Comparison of ENCODE assay signal across 9 cellular contexts in genomic region chr17:57663326-57664070, GRCh38.
A peak's percentile ranks its signal among the peaks of the same experiment; 100 is the strongest.
DNase-seq lines count a peak whose midpoint lies in the region; ATAC-seq and TF ChIP-seq lines count a peak whose summit lies in the region.
"Had no signal": no experiment of that assay in that cellular context is flagged by ENCODE, and none has a peak within 500 bp of the region (broad histone marks: within the 10 kb centered on the region; RNA-seq: fewer than 3 reads in every experiment).

No MANE protein-coding gene starts in this region.

- peak; percentile 12 for DNase-seq in GM23248
- peak in 1 of 2 experiments; percentile 24 for DNase-seq in SJCRH30
- peak; percentile 15 for DNase-seq in fibroblast of villous mesenchyme (ENCODE audit: low read depth)
- DNase-seq in retinal pigment epithelial cell (ENCODE audit: low read depth) = peak; percentile 29
- no peak for DNase-seq in stimulated activated naive B cell treated with anti-CD40 and anti-IgM and Interleukin-4, amounts not matched to agents 10 μg/mL and 1 μg/mL and 100 μg/mL, for 72 hours
- DNase-seq in activated T-cell treated with anti-CD3 and anti-CD28 coated beads, Interleukin-2, amount 50 U/mL, for 72 hours = no peak
- DNase-seq in activated CD8-positive, alpha-beta memory T cell treated with anti-CD3 and anti-CD28 coated beads, Interleukin-2, amount 10 ng/mL, durations not matched to agents 7 days and 5 days = no peak
- DNase-seq: activated CD8-positive, alpha-beta memory T cell treated with anti-CD3 and anti-CD28 coated beads for 24 hours had no signal

- H3K27ac ChIP-seq in GM23248 (peak overlapping the region; percentile 94), SJCRH30 (peak overlapping the region; percentile 85)

- H3K9ac ChIP-seq in GM23248 = peak overlapping the region; percentile 84

- TF ChIP-seq CTCF in fibroblast of villous mesenchyme (IDR thresholded peaks at IDR 0.05; ENCODE audit: insufficient read depth, low read depth, low read length) (no peak), retinal pigment epithelial cell (conservative IDR thresholded peaks at IDR 0.05; ENCODE audit: low read depth, low read length) (no peak)

- CTCF ChIA-PET in activated CD8-positive, alpha-beta memory T cell treated with anti-CD3 and anti-CD28 coated beads, Interleukin-2, amount 10 ng/mL, durations not matched to agents 7 days and 5 days (lab: Charles Lee) = interaction anchor here (2.1 to 6.7 kb wide), 2 partner anchors 8 to 420 kb away, joined by 5 to 34 read pairs; no protein-coding TSS in a partner anchor

- 59 to 64% methylated on average over 14 of the region's 14 CpGs for WGBS in GM23248 (ENCODE audit: low coverage in 1 of 2, low lambda C conversion rate in 2 of 2, missing lambda C conversion rate in 2 of 2), 2 experiments

- H3K27me3 ChIP-seq in GM23248 (replicated peaks; ENCODE audit: insufficient read depth) = no peaks in the 10 kb centered on the region
- H3K27me3 ChIP-seq in SJCRH30 = no peaks in the 10 kb centered on the region

- H3K36me3 Mint-ChIP-seq in stimulated activated naive B cell treated with anti-CD40 and anti-IgM and Interleukin-4, amounts not matched to agents 10 μg/mL and 1 μg/mL and 100 μg/mL, for 72 hours = peaks cover 26 to 41% of the 10 kb centered on the region in 2 donors
- no peaks in the 10 kb centered on the region for H3K36me3 Mint-ChIP-seq in activated T-cell treated with anti-CD3 and anti-CD28 coated beads, Interleukin-2, amount 50 U/mL, for 72 hours (ENCODE audit: insufficient read depth in 2 of 2)
- no peaks in the 10 kb centered on the region for H3K36me3 Mint-ChIP-seq in activated CD8-positive, alpha-beta memory T cell treated with anti-CD3 and anti-CD28 coated beads, Interleukin-2, amount 10 ng/mL, durations not matched to agents 7 days and 5 days

- no peak for ATAC-seq in stimulated activated naive B cell treated with anti-CD40 and anti-IgM and Interleukin-4, amounts not matched to agents 10 μg/mL and 1 μg/mL and 100 μg/mL, for 72 hours (replicated peaks)
- no peak for ATAC-seq in activated T-cell treated with anti-CD3 and anti-CD28 coated beads, Interleukin-2, amount 50 U/mL, for 72 hours (replicated peaks in 1 of 2)
- no peak for ATAC-seq in GM21390 (IDR thresholded peaks at IDR 0.05; ENCODE audit: unreplicated experiment)
- ATAC-seq in activated CD8-positive, alpha-beta memory T cell treated with anti-CD3 and anti-CD28 coated beads, Interleukin-2, amount 10 ng/mL, durations not matched to agents 7 days and 5 days = no peak

- no peaks in the 10 kb centered on the region for H4K20me1 ChIP-seq in GM23248 (ENCODE audit: insufficient read depth)

- no peak overlapping the region for H3K4me3 Mint-ChIP-seq in stimulated activated naive B cell treated with anti-CD40 and anti-IgM and Interleukin-4, amounts not matched to agents 10 μg/mL and 1 μg/mL and 100 μg/mL, for 72 hours
- no peak overlapping the region for H3K4me3 Mint-ChIP-seq in activated T-cell treated with anti-CD3 and anti-CD28 coated beads, Interleukin-2, amount 50 U/mL, for 72 hours
- H3K4me3 Mint-ChIP-seq in activated CD8-positive, alpha-beta memory T cell treated with anti-CD3 and anti-CD28 coated beads, Interleukin-2, amount 10 ng/mL, durations not matched to agents 7 days and 5 days = no peak overlapping the region

- no peak overlapping the region for H3K27ac Mint-ChIP-seq in stimulated activated naive B cell treated with anti-CD40 and anti-IgM and Interleukin-4, amounts not matched to agents 10 μg/mL and 1 μg/mL and 100 μg/mL, for 72 hours
- H3K27ac Mint-ChIP-seq in activated T-cell treated with anti-CD3 and anti-CD28 coated beads, Interleukin-2, amount 50 U/mL, for 72 hours = no peak overlapping the region
- H3K27ac Mint-ChIP-seq in activated CD8-positive, alpha-beta memory T cell treated with anti-CD3 and anti-CD28 coated beads, Interleukin-2, amount 10 ng/mL, durations not matched to agents 7 days and 5 days = no peak overlapping the region

- peak overlapping the region; percentile 60 for H3K4me2 ChIP-seq in GM23248 (ENCODE audit: unreplicated experiment)

- H3K9me3 ChIP-seq in GM23248 (ENCODE audit: low read depth) = no peaks in the 10 kb centered on the region
- no peaks in the 10 kb centered on the region for H3K9me3 ChIP-seq in SJCRH30 (replicated peaks)

- peak overlapping the region; percentile 79 for H2AFZ ChIP-seq in GM23248

- H3K9me2 ChIP-seq in GM23248 (ENCODE audit: insufficient read depth) = no peaks in the 10 kb centered on the region

- peaks cover 0 to 2% of the 10 kb centered on the region in 2 donors for H3K9me3 Mint-ChIP-seq in stimulated activated naive B cell treated with anti-CD40 and anti-IgM and Interleukin-4, amounts not matched to agents 10 μg/mL and 1 μg/mL and 100 μg/mL, for 72 hours
- no peaks in the 10 kb centered on the region for H3K9me3 Mint-ChIP-seq in activated T-cell treated with anti-CD3 and anti-CD28 coated beads, Interleukin-2, amount 50 U/mL, for 72 hours
- H3K9me3 Mint-ChIP-seq in activated CD8-positive, alpha-beta memory T cell treated with anti-CD3 and anti-CD28 coated beads, Interleukin-2, amount 10 ng/mL, durations not matched to agents 7 days and 5 days (ENCODE audit: low read depth) = no peaks in the 10 kb centered on the region

- H3K36me3 ChIP-seq in GM23248 (ENCODE audit: low read depth) = no peaks in the 10 kb centered on the region
- H3K36me3 ChIP-seq in SJCRH30 = no peaks in the 10 kb centered on the region

- peak overlapping the region; percentile 61 for H3K4me3 ChIP-seq in GM23248
- peak overlapping the region; percentile 38 for H3K4me3 ChIP-seq in SJCRH30
- no peak overlapping the region for H3K4me3 ChIP-seq in fibroblast of villous mesenchyme (ENCODE audit: low read depth, low read length)
- peak overlapping the region; percentile 39 for H3K4me3 ChIP-seq in retinal pigment epithelial cell (ENCODE audit: low read length)

- peaks cover 18% of the 10 kb centered on the region for H3K4me1 ChIP-seq in GM23248 (ENCODE audit: insufficient read depth)
- H3K4me1 ChIP-seq in SJCRH30 = peaks cover 25% of the 10 kb centered on the region

- peaks cover 10% of the 10 kb centered on the region for H3F3A ChIP-seq in GM23248 (ENCODE audit: insufficient read depth)

- H3K4me1 Mint-ChIP-seq in stimulated activated naive B cell treated with anti-CD40 and anti-IgM and Interleukin-4, amounts not matched to agents 10 μg/mL and 1 μg/mL and 100 μg/mL, for 72 hours = peaks cover 29 to 45% of the 10 kb centered on the region in 2 donors
- H3K4me1 Mint-ChIP-seq in activated T-cell treated with anti-CD3 and anti-CD28 coated beads, Interleukin-2, amount 50 U/mL, for 72 hours (ENCODE audit: low read depth) = peaks cover 5% of the 10 kb centered on the region
- H3K4me1 Mint-ChIP-seq in activated CD8-positive, alpha-beta memory T cell treated with anti-CD3 and anti-CD28 coated beads, Interleukin-2, amount 10 ng/mL, durations not matched to agents 7 days and 5 days = peaks cover 11% of the 10 kb centered on the region

- H3K79me2 ChIP-seq in GM23248 (ENCODE audit: insufficient read depth) = no peaks in the 10 kb centered on the region

- H3K27me3 Mint-ChIP-seq in stimulated activated naive B cell treated with anti-CD40 and anti-IgM and Interleukin-4, amounts not matched to agents 10 μg/mL and 1 μg/mL and 100 μg/mL, for 72 hours = no peaks in the 10 kb centered on the region
- H3K27me3 Mint-ChIP-seq in activated T-cell treated with anti-CD3 and anti-CD28 coated beads, Interleukin-2, amount 50 U/mL, for 72 hours (ENCODE audit: low read depth) = no peaks in the 10 kb centered on the region
- no peaks in the 10 kb centered on the region for H3K27me3 Mint-ChIP-seq in activated CD8-positive, alpha-beta memory T cell treated with anti-CD3 and anti-CD28 coated beads, Interleukin-2, amount 10 ng/mL, durations not matched to agents 7 days and 5 days

- in situ Hi-C loops in GM23248 (cut with MboI) = no loop called here

Comparison
In these comparisons a context has a peak if more than half of its experiments do, and no peak if none do; other contexts are left out.
1. DNase-seq: peak in GM23248 (single experiment), fibroblast of villous mesenchyme (single experiment) and retinal pigment epithelial cell (single experiment); none in stimulated activated naive B cell treated with anti-CD40 and anti-IgM and Interleukin-4, amounts not matched to agents 10 μg/mL and 1 μg/mL and 100 μg/mL, for 72 hours (single experiment), activated T-cell treated with anti-CD3 and anti-CD28 coated beads, Interleukin-2, amount 50 U/mL, for 72 hours (0 of 2) and activated CD8-positive, alpha-beta memory T cell treated with anti-CD3 and anti-CD28 coated beads, Interleukin-2, amount 10 ng/mL, durations not matched to agents 7 days and 5 days (single experiment).